8 cellular contexts compared by ENCODE assay signal in genomic region chr11:76444384-76445121, GRCh38.
A peak's percentile ranks its signal among the peaks of the same experiment; 100 is the strongest.
DNase-seq lines count a peak whose midpoint lies in the region; ATAC-seq and TF ChIP-seq lines count a peak whose summit lies in the region.

TSS of gene EMSY (plus strand) at chr11:76445018. CDS start at chr11:76446939, 1,921 bp downstream.

- TF ChIP-seq CTCF in AG09319 (IDR thresholded peaks at IDR 0.05; ENCODE audit: low read depth, low read length): no peak

- ATAC-seq in GM19035 (IDR thresholded peaks at IDR 0.05; ENCODE audit: unreplicated experiment) (peak; percentile 94), HG03354 (IDR thresholded peaks at IDR 0.05; ENCODE audit: poor library complexity, severe bottlenecking, unreplicated experiment) (peak; percentile 92)
- ATAC-seq in activated CD4-positive, CD25-positive, alpha-beta regulatory T cell treated with anti-CD3 and anti-CD28 coated beads, Interleukin-2, amount 50 U/mL, for 24 hours: peak; percentile 96

- DNase-seq in AG09319 (ENCODE audit: extremely low read depth, low read depth) (peak; percentile 99), NCI-H446 treated with DMSO at 0.1 percent for 48 hours (lab: John Stamatoyannopoulos, UW) (peak; percentile 99), cerebellar cortex (ENCODE audit: low spot score) (peak; percentile 100), iris pigment epithelial cell (ENCODE audit: low read depth) (peak; percentile 100)
- DNase-seq in stimulated activated CD4-positive, alpha-beta T cell treated with anti-CD3 and anti-CD28 coated beads, Interleukin-12 subunit alpha, Interleukin-12 subunit beta, amount 100 ng/mL, for 24 hours (ENCODE audit: low read depth in 2 of 2): peak; percentile 80 to 86

Comparison
In these comparisons a context has a peak if more than half of its experiments do, and no peak if none do; other contexts are left out.
1. Peak in every context shown above with its lines: DNase-seq and ATAC-seq.